Comparison of ENCODE assay signal across 8 cellular contexts in genomic region chr16:27430923-27431484, GRCh38. TPM values are rescaled to one million over a fixed set of nuclear protein-coding genes. Genes with fewer than 3 reads are reported as not detected.
DNase-seq lines count a peak whose midpoint lies in the region; ATAC-seq and TF ChIP-seq lines count a peak whose summit lies in the region.
"Had no signal": no experiment of that assay in that cellular context is flagged by ENCODE, and none has a peak within 500 bp of the region (broad histone marks: within the 10 kb centered on the region; RNA-seq: fewer than 3 reads in every experiment).

No MANE protein-coding gene starts in this region.

- DNase-seq in MV-4-11 (lab: John Stamatoyannopoulos, UW) (peak; percentile 93), cardiac fibroblast (ENCODE audit: low read depth in 2 of 2) (peak; percentile 21 to 32), sciatic nerve (ENCODE audit: low spot score) (peak; percentile 45), HuH-7 (ENCODE audit: low spot score) (no peak), substantia nigra (lab: John Stamatoyannopoulos, UW) (no peak)
- DNase-seq: NCI-H446 treated with DMSO at 0.1 percent for 48 hours had no signal

- H3K4me3 ChIP-seq in cardiac fibroblast (replicated peaks in 1 of 2; ENCODE audit: low read depth in 2 of 2, low read length in 2 of 2) = no peak overlapping the region

- ATAC-seq in sciatic nerve (no peak), HG03135 (IDR thresholded peaks at IDR 0.05; ENCODE audit: unreplicated experiment) (no peak)

- intact Hi-C loops in sciatic nerve (cut with DNase I) = no loop called here

- TF ChIP-seq CTCF in cardiac fibroblast (IDR thresholded peaks at IDR 0.05; ENCODE audit: low read depth, low read length) = no peak

- TF ChIP-seq POLR2A in GM18526 (IDR thresholded peaks at IDR 0.05; ENCODE audit: extremely low read depth, insufficient read length) = peak; percentile 15

- H3K27ac ChIP-seq in substantia nigra (ENCODE audit: low read depth, low read length, poor library complexity, severe bottlenecking) = no peak overlapping the region

RNA-seq across cellular contexts. Expression of gene IL21R, which starts 29.0 kb away (rescaled TPM):
- total RNA-seq in sciatic nerve = 1.7 TPM

Comparison
In these comparisons a context has a peak if more than half of its experiments do, and no peak if none do; other contexts are left out.
1. DNase-seq: peak in MV-4-11 (single experiment), cardiac fibroblast (2 of 2) and sciatic nerve (single experiment); none in HuH-7 (single experiment) and substantia nigra (0 of 49).